ENCODE assay signal across 8 cellular contexts in genomic region chr17:59154721-59155438, GRCh38. TPM values are rescaled to one million over a fixed set of nuclear protein-coding genes. Genes with fewer than 3 reads are reported as not detected.
A peak's percentile ranks its signal among the peaks of the same experiment; 100 is the strongest.
DNase-seq lines count a peak whose midpoint lies in the region; ATAC-seq and TF ChIP-seq lines count a peak whose summit lies in the region.

Gene SKA2, minus strand, starts transcription at chr17:59155186. Its CDS starts 23 bp downstream, at chr17:59155163.

- WGBS in tibial nerve, 2 donors: 0% methylated on average over 39 of the region's 39 CpGs

- ATAC-seq in GM21825 (IDR thresholded peaks at IDR 0.05; ENCODE audit: unreplicated experiment): peak; percentile 75

- peak within 1 kb of the TSS; percentile 76 for H3K4me2 ChIP-seq in parathyroid adenoma (ENCODE audit: low read length)

- H2AFZ ChIP-seq in parathyroid adenoma: peak within 1 kb of the TSS; percentile 85

- peaks cover 4% of the 10 kb centered on the region for H3K79me2 ChIP-seq in parathyroid adenoma

- H3K9ac ChIP-seq in parathyroid adenoma: peak within 1 kb of the TSS; percentile 28

- H3K4me1 ChIP-seq in parathyroid adenoma: no peaks in the 10 kb centered on the region
- H3K4me1 ChIP-seq in tibial nerve: peaks cover 0 to 36% (median 8%) of the 10 kb centered on the region in 4 donors

- DNase-seq in DMS53 treated with DMSO at 0.1 percent for 48 hours (lab: John Stamatoyannopoulos, UW; ENCODE audit: unreplicated experiment) (peak; percentile 100), SHP77 (lab: John Stamatoyannopoulos, UW) (peak; percentile 89 to 100), activated gamma-delta T cell treated with Interleukin-2 at 50 U/mL for 16 hours (peak; percentile 96), glomerular endothelial cell (ENCODE audit: extremely low read depth, low read depth, low spot score) (no peak), tibial nerve (ENCODE audit: low spot score in 2 of 2) (peak; percentile 91 to 95)

- H3K36me3 ChIP-seq in KOPT-K1 (ENCODE audit: insufficient read depth, low read length) (peaks cover 16% of the 10 kb centered on the region; the same call in 1 of the 2 replicates), parathyroid adenoma (ENCODE audit: control insufficient read depth, insufficient read depth, low read length) (no peaks in the 10 kb centered on the region), tibial nerve (no peaks in the 10 kb centered on the region)

- H3K27ac ChIP-seq in KOPT-K1 (ENCODE audit: low read depth, low read length, poor library complexity, severe bottlenecking) (peak within 1 kb of the TSS; percentile 98), parathyroid adenoma (peak within 1 kb of the TSS; percentile 87), tibial nerve (peak within 1 kb of the TSS; percentile 59 to 90 (median 82))

- TF ChIP-seq EP300 in tibial nerve (IDR thresholded peaks at IDR 0.05): peak in 1 of 2 donors; percentile 78

- no peaks in the 10 kb centered on the region for H3K9me3 ChIP-seq in KOPT-K1 (ENCODE audit: insufficient read depth, low read length, poor library complexity, severe bottlenecking)
- no peaks in the 10 kb centered on the region for H3K9me3 ChIP-seq in parathyroid adenoma (ENCODE audit: control insufficient read depth, low read length)
- H3K9me3 ChIP-seq in tibial nerve: no peaks in the 10 kb centered on the region

- H3K27me3 ChIP-seq in parathyroid adenoma (ENCODE audit: control insufficient read depth, insufficient read depth, low read length) (no peaks in the 10 kb centered on the region), tibial nerve (no peaks in the 10 kb centered on the region)

- TF ChIP-seq CTCF in parathyroid adenoma (IDR thresholded peaks at IDR 0.05): no peak
- TF ChIP-seq CTCF in tibial nerve (IDR thresholded peaks at IDR 0.05): peak in 2 of 5 experiments; percentile 64 to 73

- H3K4me3 ChIP-seq in parathyroid adenoma (ENCODE audit: low read depth, low read length) (peak within 1 kb of the TSS; percentile 87), tibial nerve (peak within 1 kb of the TSS; percentile 42 to 75 (median 65))

- TF ChIP-seq POLR2A in tibial nerve (IDR thresholded peaks at IDR 0.05): peak in 1 of 2 donors; percentile 13

RNA-seq across cellular contexts. Expression of gene SKA2, which starts in this region (rescaled TPM):
- total RNA-seq in glomerular endothelial cell (32.3 and 39.0 TPM in 2 replicates), tibial nerve (10 to 100 TPM; 11.7 to 57.5 (median 39.7) TPM)
